Comparison of ENCODE assay signal across 11 cellular contexts in the genomic region with DNA sequence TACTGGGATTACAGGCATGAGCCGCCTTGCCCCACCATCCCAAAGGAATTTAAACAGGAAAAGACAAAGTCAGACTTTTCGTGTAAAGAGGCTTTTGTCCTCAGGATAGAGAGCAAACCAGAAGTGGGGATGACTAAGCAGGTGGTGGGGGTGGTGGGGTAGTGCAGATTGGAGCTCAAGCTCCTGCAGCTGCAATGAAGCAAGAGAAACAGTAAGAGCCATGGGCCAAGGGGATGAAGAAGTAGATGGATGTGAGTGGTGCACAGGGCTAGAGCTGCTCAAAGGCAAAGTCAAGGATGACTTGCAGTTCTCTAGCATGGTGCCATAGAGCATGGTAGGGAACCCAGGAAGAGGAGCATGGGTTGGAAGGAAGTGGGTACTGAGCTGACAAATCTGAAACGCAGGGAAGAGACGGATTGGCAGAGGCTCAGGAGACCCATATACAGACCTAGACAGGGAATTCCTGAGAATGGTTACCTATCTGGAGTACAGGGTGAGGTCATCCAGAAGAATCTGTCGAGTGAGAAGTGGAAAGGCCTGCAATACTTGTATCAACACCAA. TPM values are rescaled to one million over a fixed set of nuclear protein-coding genes. Genes with fewer than 3 reads are reported as not detected.
DNase-seq lines count a peak whose midpoint lies in the region; ATAC-seq and TF ChIP-seq lines count a peak whose summit lies in the region.
"Had no signal": no experiment of that assay in that cellular context is flagged by ENCODE, and none has a peak within 500 bp of the region (broad histone marks: within the 10 kb centered on the region; RNA-seq: fewer than 3 reads in every experiment).

No MANE protein-coding gene starts in this region.

- no peaks in the 10 kb centered on the region for H3K9me3 ChIP-seq in DND-41 (ENCODE audit: insufficient read depth, low read length, severe bottlenecking)
- no peaks in the 10 kb centered on the region for H3K9me3 ChIP-seq in Loucy (ENCODE audit: insufficient read depth, low read depth, low read length)
- H3K9me3 ChIP-seq in mesenchymal stem cell (ENCODE audit: control insufficient read depth, low read length): no peaks in the 10 kb centered on the region
- H3K9me3 ChIP-seq in colonic mucosa: no peaks in the 10 kb centered on the region
- H3K9me3 ChIP-seq in BE2C: no peaks in the 10 kb centered on the region

- no peak for ATAC-seq in DND-41 (ENCODE audit: insufficient read depth, low read depth)
- no peak for ATAC-seq in GM21529 (IDR thresholded peaks at IDR 0.05; ENCODE audit: unreplicated experiment)
- ATAC-seq: stimulated activated naive B cell treated with anti-CD40 and anti-IgM and Interleukin-4, amounts not matched to agents 10 μg/mL and 1 μg/mL and 100 μg/mL, for 72 hours had no signal

- TF ChIP-seq CTCF in DND-41 (IDR thresholded peaks at IDR 0.05; ENCODE audit: borderline replicate concordance, extremely low read depth, low read length, poor library complexity, severe bottlenecking): no peak
- TF ChIP-seq CTCF in Loucy (conservative IDR thresholded peaks at IDR 0.05; ENCODE audit: low read length): no peak
- no peak for TF ChIP-seq CTCF in astrocyte of the spinal cord (IDR thresholded peaks at IDR 0.05; ENCODE audit: low read depth, low read length)
- TF ChIP-seq CTCF in colonic mucosa (IDR thresholded peaks at IDR 0.05): no peak
- TF ChIP-seq CTCF in BE2C (IDR thresholded peaks at IDR 0.05; ENCODE audit: low read depth, low read length): no peak

- peak overlapping the region; percentile 21 for H2BK120ac ChIP-seq in mesenchymal stem cell (ENCODE audit: low read depth, low read length)

- H3K4ac ChIP-seq in mesenchymal stem cell (ENCODE audit: low read depth in 1 of 2, low read length in 2 of 2): no peak overlapping the region

- H3K4me3 ChIP-seq in DND-41 (ENCODE audit: low read depth in 1 of 2, low read length in 2 of 2): no peak overlapping the region
- no peak overlapping the region for H3K4me3 ChIP-seq in Loucy (ENCODE audit: low read length, poor library complexity, severe bottlenecking)
- no peak overlapping the region for H3K4me3 ChIP-seq in astrocyte of the spinal cord (ENCODE audit: low read depth, low read length)
- H3K4me3 ChIP-seq in mesenchymal stem cell (ENCODE audit: insufficient read depth in 1 of 2, low read depth in 1 of 2, low read length in 2 of 2): no peak overlapping the region
- H3K4me3 ChIP-seq in colonic mucosa: no peak overlapping the region
- H3K4me3 ChIP-seq in BE2C (ENCODE audit: low read depth, low read length): no peak overlapping the region
- H3K4me3 ChIP-seq: skin epidermis had no signal

- H2BK12ac ChIP-seq in mesenchymal stem cell (ENCODE audit: low read length in 2 of 2): peak overlapping the region; percentile 0 to 59

- H3K27me3 ChIP-seq in DND-41 (ENCODE audit: insufficient read depth, low read length, poor library complexity) (no peaks in the 10 kb centered on the region), Loucy (ENCODE audit: insufficient read depth, low read length, poor library complexity, severe bottlenecking) (no peaks in the 10 kb centered on the region), mesenchymal stem cell (ENCODE audit: control insufficient read depth in 1 of 2, insufficient read depth in 1 of 2, low read length in 2 of 2) (no peaks in the 10 kb centered on the region), colonic mucosa (no peaks in the 10 kb centered on the region), BE2C (no peaks in the 10 kb centered on the region)

- H3K9ac ChIP-seq in DND-41 (ENCODE audit: low read depth, low read length) (no peak overlapping the region), Loucy (ENCODE audit: low read depth, low read length, poor library complexity, severe bottlenecking) (no peak overlapping the region), mesenchymal stem cell (ENCODE audit: low read length) (no peak overlapping the region), colonic mucosa (ENCODE audit: low read depth in 2 of 2, low read length in 2 of 2) (no peak overlapping the region)

- H2AFZ ChIP-seq in DND-41 (ENCODE audit: low read depth, low read length) (peak overlapping the region; percentile 7; the same call in 1 of the 2 replicates), Loucy (ENCODE audit: low read length) (peak overlapping the region; percentile 29; the same call in 1 of the 2 replicates), mesenchymal stem cell (ENCODE audit: low read depth, low read length) (peak overlapping the region; percentile 66)

- H3K4me1 ChIP-seq in DND-41 (ENCODE audit: insufficient read depth, low read length): peaks cover 10% of the 10 kb centered on the region
- peaks cover 3% of the 10 kb centered on the region for H3K4me1 ChIP-seq in Loucy (ENCODE audit: insufficient read depth, low read length, poor library complexity, severe bottlenecking)
- peaks cover 4% of the 10 kb centered on the region for H3K4me1 ChIP-seq in mesenchymal stem cell (ENCODE audit: control insufficient read depth, insufficient read depth, low read depth, low read length)
- H3K4me1 ChIP-seq in colonic mucosa: no peaks in the 10 kb centered on the region
- peaks cover 8% of the 10 kb centered on the region for H3K4me1 ChIP-seq in BE2C

- no peaks in the 10 kb centered on the region for H3K79me1 ChIP-seq in mesenchymal stem cell (replicated peaks; ENCODE audit: low read length, poor library complexity, severe bottlenecking)

- no peak overlapping the region for H2BK5ac ChIP-seq in mesenchymal stem cell (ENCODE audit: low read depth, low read length, poor library complexity, severe bottlenecking)

- no peak overlapping the region for H3K27ac ChIP-seq in DND-41 (ENCODE audit: low read length)
- no peak overlapping the region for H3K27ac ChIP-seq in mesenchymal stem cell (ENCODE audit: low read length, poor library complexity, severe bottlenecking)
- no peak overlapping the region for H3K27ac ChIP-seq in colonic mucosa
- H3K27ac ChIP-seq: skin epidermis, VCaP had no signal

- intact Hi-C loops in colonic mucosa (cut with DNase I): no loop called here

- H3F3A ChIP-seq in Loucy (ENCODE audit: low read depth): no peaks in the 10 kb centered on the region

- 38% methylated on average over 5 of the region's 5 CpGs for WGBS in mesenchymal stem cell

- H2AK5ac ChIP-seq in mesenchymal stem cell (ENCODE audit: low read length, severe bottlenecking): no peak overlapping the region

- H3K14ac ChIP-seq in mesenchymal stem cell (ENCODE audit: low read length in 2 of 2): peak overlapping the region in 1 of 2 experiments; percentile 61

- H3K36me3 ChIP-seq in DND-41 (ENCODE audit: insufficient read depth, low read length) (no peaks in the 10 kb centered on the region), Loucy (ENCODE audit: insufficient read depth, low read length) (no peaks in the 10 kb centered on the region), mesenchymal stem cell (ENCODE audit: control insufficient read depth in 1 of 2, insufficient read depth in 2 of 2, low read depth in 1 of 2, low read length in 2 of 2) (no peaks in the 10 kb centered on the region), colonic mucosa (no peaks in the 10 kb centered on the region), BE2C (no peaks in the 10 kb centered on the region; the same call in 1 of the 2 replicates)

- H3K4me2 ChIP-seq in DND-41 (ENCODE audit: insufficient read depth, low read length) (no peak overlapping the region), Loucy (ENCODE audit: low read depth, low read length, poor library complexity, severe bottlenecking) (no peak overlapping the region), mesenchymal stem cell (ENCODE audit: low read length, poor library complexity, severe bottlenecking) (no peak overlapping the region)

- in situ Hi-C loops in astrocyte of the spinal cord (cut with HindIII; ENCODE audit: low sequenced_read_pairs): no loop called here

- H3K18ac ChIP-seq in mesenchymal stem cell (ENCODE audit: low read depth in 1 of 2, low read length in 2 of 2): peak overlapping the region in 1 of 2 experiments; percentile 10

- DNase-seq in DND-41 (no peak), astrocyte of the spinal cord (ENCODE audit: low read depth, low spot score) (peak; percentile 55), mesenchymal stem cell (peak; percentile 85), colonic mucosa (no peak), BE2C (no peak)
- no peak for DNase-seq in activated T-cell treated with anti-CD3 and anti-CD28 coated beads, Interleukin-2, amount 50 U/mL, for 1 hour
- DNase-seq: stimulated activated naive B cell treated with anti-CD40 and anti-IgM and Interleukin-4, amounts not matched to agents 10 μg/mL and 1 μg/mL and 100 μg/mL, for 72 hours had no signal

- H2BK15ac ChIP-seq in mesenchymal stem cell (ENCODE audit: low read depth, poor library complexity, severe bottlenecking): no peak overlapping the region

- no peaks in the 10 kb centered on the region for H3K9me2 ChIP-seq in Loucy (replicated peaks; ENCODE audit: low read depth, low read length)

- no peak overlapping the region for H3K23ac ChIP-seq in mesenchymal stem cell (ENCODE audit: low read length in 2 of 2)

- peak overlapping the region; percentile 73 for H4K8ac ChIP-seq in mesenchymal stem cell (ENCODE audit: low read length)

- H3K79me2 ChIP-seq in DND-41 (ENCODE audit: insufficient read depth, low read length): no peaks in the 10 kb centered on the region
- H3K79me2 ChIP-seq in Loucy (ENCODE audit: insufficient read depth, low read length): no peaks in the 10 kb centered on the region

- H4K91ac ChIP-seq in mesenchymal stem cell (ENCODE audit: low read length): peak overlapping the region; percentile 54

- H4K20me1 ChIP-seq in DND-41 (ENCODE audit: insufficient read depth, low read length) (no peaks in the 10 kb centered on the region), Loucy (ENCODE audit: insufficient read depth, low read length, poor library complexity, severe bottlenecking) (no peaks in the 10 kb centered on the region)

RNA-seq across cellular contexts. Expression of a gene that starts 11.4 kb away (rescaled TPM):
- 27.9 TPM for polyA plus RNA-seq in mesenchymal stem cell (2013, experiment 1 of 2)
- polyA plus RNA-seq in mesenchymal stem cell (2013, experiment 2 of 2): 27.6 TPM
- total RNA-seq in colonic mucosa: 10 to 100 TPM; 39.7 to 53.3 TPM
- polyA plus RNA-seq in BE2C (2012; ENCODE audit: insufficient read depth, insufficient read length, low read depth): 229 TPM

RNA-seq across cellular contexts. Expression of a gene that starts 36.3 kb away (rescaled TPM):
- 106 TPM for polyA plus RNA-seq in mesenchymal stem cell (2013, experiment 1 of 2)
- 108 TPM for polyA plus RNA-seq in mesenchymal stem cell (2013, experiment 2 of 2)
- 10 to 100 TPM; 70.6 to 86.2 TPM for total RNA-seq in colonic mucosa
- 228 TPM for polyA plus RNA-seq in BE2C (2012; ENCODE audit: insufficient read depth, insufficient read length, low read depth)

Comparison
In these comparisons a context has a peak if more than half of its experiments do, and no peak if none do; other contexts are left out.
1. DNase-seq: peak in astrocyte of the spinal cord (single experiment) and mesenchymal stem cell (single experiment); none in DND-41 (single experiment), activated T-cell treated with anti-CD3 and anti-CD28 coated beads, Interleukin-2, amount 50 U/mL, for 1 hour (single experiment), colonic mucosa (single experiment) and BE2C (single experiment).
2. H2AFZ ChIP-seq: peak in every context shown above with its lines; median percentile 66 in mesenchymal stem cell; 29 in Loucy; 7 in DND-41.